9 cellular contexts compared by ENCODE assay signal in genomic region chr15:51171578-51171932, GRCh38.
"Had no signal": no experiment of that assay in that cellular context is flagged by ENCODE, and none has a peak within 500 bp of the region (broad histone marks: within the 10 kb centered on the region; RNA-seq: fewer than 3 reads in every experiment).

No MANE protein-coding gene starts in this region.

- DNase-seq: activated CD4-positive, alpha-beta T cell treated with anti-CD3 and anti-CD28 coated beads for 1 hour; activated CD4-positive, alpha-beta T cell treated with anti-CD3 and anti-CD28 coated beads, Interleukin-2, amount 50 U/mL, for 48 hours; activated gamma-delta T cell; activated T-cell treated with anti-CD3 and anti-CD28 coated beads, Interleukin-2, amount 50 U/mL, for 4 hours; caudate nucleus; endodermal cell; erythroblast; posterior cingulate gyrus; small intestine had no signal

- ATAC-seq: activated T-cell treated with anti-CD3 and anti-CD28 coated beads, Interleukin-2, amount 50 U/mL, for 4 hours had no signal
